Comparison of ENCODE assay signal across 1 cellular context in genomic region chr12:95173392-95174251, GRCh38.
TF ChIP-seq lines count a peak whose summit lies in the region.

No MANE protein-coding gene starts in this region.

TF ChIP-seq in endothelial cell of umbilical vein, 7 proteins besides CTCF, POLR2A, EP300 and RAD21 (continued from another document):
- no peak for TF ChIP-seq MYC (IDR thresholded peaks at IDR 0.05; ENCODE audit: low read depth, low read length)
- no peak for TF ChIP-seq EZH2 (IDR thresholded peaks at IDR 0.05; ENCODE audit: borderline replicate concordance, low read depth, low read length, severe bottlenecking)
- TF ChIP-seq FOS (IDR thresholded peaks at IDR 0.05; ENCODE audit: borderline replicate concordance, insufficient read depth, low read length) = no peak
- TF ChIP-seq GATA2 (IDR thresholded peaks at IDR 0.05; ENCODE audit: insufficient read depth, insufficient read length, low read depth, low read length) = no peak
